Comparison of ENCODE assay signal across 10 cellular contexts in the genomic region with DNA sequence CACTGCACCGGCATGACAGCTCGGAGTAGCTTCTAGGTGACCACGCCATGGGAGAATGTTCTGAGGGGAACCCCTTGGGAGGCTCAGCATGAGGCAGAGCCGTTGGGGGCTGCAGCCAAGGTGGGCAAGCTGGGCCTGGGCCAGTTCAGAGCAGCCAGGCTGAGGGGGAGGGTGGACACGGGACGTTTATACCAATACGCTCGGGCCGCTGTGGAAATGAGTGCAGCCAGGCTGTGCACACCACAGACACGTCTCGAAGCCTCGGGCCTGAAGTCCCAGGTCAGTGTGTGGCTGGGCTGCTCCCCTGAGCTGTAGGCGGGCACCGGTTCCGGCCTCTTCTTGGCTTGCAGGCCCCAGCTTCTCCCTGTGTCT.
"Had no signal": no experiment of that assay in that cellular context is flagged by ENCODE, and none has a peak within 500 bp of the region (broad histone marks: within the 10 kb centered on the region; RNA-seq: fewer than 3 reads in every experiment).

No MANE protein-coding gene starts in this region.

- H3K9me3 ChIP-seq: esophagus squamous epithelium, heart left ventricle, thoracic aorta, vagina had no signal

- H3K4me1 ChIP-seq: neural progenitor cell had no signal

- H2AFZ ChIP-seq: neural progenitor cell had no signal

- DNase-seq: amniotic stem cell, cerebellar nuclear complex, esophagus squamous epithelium, T1000 had no signal

- H3K4me2 ChIP-seq: neural progenitor cell had no signal

- H3K36me3 ChIP-seq: esophagus squamous epithelium, heart left ventricle, neural progenitor cell, thoracic aorta, vagina had no signal

- H3K9ac ChIP-seq: neural progenitor cell had no signal

- H3K27me3 ChIP-seq: heart left ventricle, neural progenitor cell, vagina had no signal

- H3K4me3 ChIP-seq: coronary artery, esophagus squamous epithelium, heart left ventricle, lung, neural progenitor cell, thoracic aorta, vagina had no signal

- H3K27ac ChIP-seq: coronary artery, esophagus squamous epithelium, heart left ventricle, neural progenitor cell, thoracic aorta, vagina had no signal
